ENCODE assay signal across 8 cellular contexts in genomic region chr1:45302505-45303331, GRCh38. TPM values are rescaled to one million over a fixed set of nuclear protein-coding genes. Genes with fewer than 3 reads are reported as not detected.
DNase-seq lines count a peak whose midpoint lies in the region; ATAC-seq and TF ChIP-seq lines count a peak whose summit lies in the region.

No MANE protein-coding gene starts in this region.

- H3K4me2 ChIP-seq in fibroblast of lung (ENCODE audit: extremely low read depth, insufficient read depth, low read length): peak overlapping the region; percentile 54

- H3K9ac ChIP-seq in ES-I3 (ENCODE audit: low read depth, low read length) (peak overlapping the region; percentile 81), fibroblast of lung (ENCODE audit: insufficient read depth, low read length) (peak overlapping the region; percentile 62)

- TF ChIP-seq CTCF in fibroblast of lung (conservative IDR thresholded peaks at IDR 0.05 in 1 of 2, IDR thresholded peaks at IDR 0.05 in 1 of 2; ENCODE audit: low read depth in 1 of 2, low read length in 2 of 2) (no peak), progenitor cell of endocrine pancreas (IDR thresholded peaks at IDR 0.05; ENCODE audit: unreplicated experiment) (no peak)

- H2AFZ ChIP-seq in fibroblast of lung (ENCODE audit: low read length): peak overlapping the region; percentile 55

- peak overlapping the region; percentile 68 for H3K27ac ChIP-seq in SJSA1
- peak overlapping the region; percentile 83 for H3K27ac ChIP-seq in fibroblast of lung (ENCODE audit: insufficient read depth, low read length)

- H3K36me3 ChIP-seq in ES-I3 (ENCODE audit: insufficient read depth, low read length): no peaks in the 10 kb centered on the region
- H3K36me3 ChIP-seq in SJSA1: no peaks in the 10 kb centered on the region
- H3K36me3 ChIP-seq in fibroblast of lung (ENCODE audit: control insufficient read depth, insufficient read depth, low read length): no peaks in the 10 kb centered on the region

- peaks cover 9% of the 10 kb centered on the region for H3K4me1 Mint-ChIP-seq in progenitor cell of endocrine pancreas (ENCODE audit: low read depth)

- H3K9me3 Mint-ChIP-seq in progenitor cell of endocrine pancreas (ENCODE audit: low read depth): no peaks in the 10 kb centered on the region

- no peaks in the 10 kb centered on the region for H3K79me2 ChIP-seq in fibroblast of lung (ENCODE audit: control insufficient read depth, insufficient read depth, low read length)

- H3K4me3 ChIP-seq in SJSA1: peak overlapping the region; percentile 75
- peak overlapping the region; percentile 56 to 72 (median 64) for H3K4me3 ChIP-seq in fibroblast of lung (replicated peaks in 1 of 4; ENCODE audit: control extremely low read depth in 1 of 4, insufficient read depth in 1 of 4, low read depth in 3 of 4, low read length in 4 of 4)

- H3K9me3 ChIP-seq in ES-I3 (ENCODE audit: control insufficient read depth, insufficient read depth, low read length) (no peaks in the 10 kb centered on the region), SJSA1 (replicated peaks) (no peaks in the 10 kb centered on the region), fibroblast of lung (ENCODE audit: control insufficient read depth, insufficient read depth, low read depth, low read length) (no peaks in the 10 kb centered on the region)

- peak overlapping the region; percentile 92 for H3K4me3 Mint-ChIP-seq in progenitor cell of endocrine pancreas (ENCODE audit: low read depth)

- H3K4me1 ChIP-seq in ES-I3 (ENCODE audit: insufficient read depth, low read length) (peaks cover 22% of the 10 kb centered on the region), SJSA1 (replicated peaks) (peaks cover 8% of the 10 kb centered on the region), fibroblast of lung (ENCODE audit: control insufficient read depth, extremely low read depth, insufficient read depth, low read length) (peaks cover 4% of the 10 kb centered on the region)

- H3K27me3 ChIP-seq in SJSA1 (replicated peaks): no peaks in the 10 kb centered on the region
- no peaks in the 10 kb centered on the region for H3K27me3 ChIP-seq in fibroblast of lung (ENCODE audit: control insufficient read depth, insufficient read depth, low read length)

- no peaks in the 10 kb centered on the region for H3K36me3 Mint-ChIP-seq in progenitor cell of endocrine pancreas (ENCODE audit: insufficient read depth)

- peaks cover 5% of the 10 kb centered on the region for H3K27me3 Mint-ChIP-seq in progenitor cell of endocrine pancreas

- ATAC-seq in GM21381 (IDR thresholded peaks at IDR 0.05; ENCODE audit: unreplicated experiment) (no peak), GM21423 (IDR thresholded peaks at IDR 0.05; ENCODE audit: unreplicated experiment) (no peak)

- H3K27ac Mint-ChIP-seq in progenitor cell of endocrine pancreas: peak overlapping the region; percentile 91

- no peaks in the 10 kb centered on the region for H4K20me1 ChIP-seq in fibroblast of lung (ENCODE audit: control insufficient read depth, extremely low read depth, insufficient read depth, low read length)

- DNase-seq in SJSA1 (ENCODE audit: low read depth in 1 of 2, low spot score in 2 of 2) (no peak), fibroblast of lung (ENCODE audit: low read depth in 2 of 2) (no peak), progenitor cell of endocrine pancreas (ENCODE audit: low spot score, unreplicated experiment) (no peak), UCSD-AML1 (lab: John Stamatoyannopoulos, UW; ENCODE audit: unreplicated experiment) (no peak), ureter (ENCODE audit: low spot score) (no peak)

RNA-seq across cellular contexts. Expression of gene HPDL, which starts 24.0 kb away (rescaled TPM):
- 0.18 TPM in 1 of 2 replicates, not detected in the other for total RNA-seq in SJSA1 (2014; rRNA removed; shearing (Covaris generic))
- total RNA-seq in fibroblast of lung (0.17 and 0.26 TPM in 2 replicates), progenitor cell of endocrine pancreas (2.4 and 3.6 TPM in 2 replicates), ureter (2.3 TPM)
- 0.17 and 0.30 TPM in 2 replicates for polyA plus RNA-seq in fibroblast of lung
- 0.41 and 0.69 TPM in 2 replicates for polyA plus RNA-seq in fibroblast of lung (2012)
- not detected in 2 replicates for polyA minus RNA-seq in fibroblast of lung (ENCODE audit: low replicate concordance)

RNA-seq across cellular contexts. Expression of gene TOE1, which starts 37.3 kb away (rescaled TPM):
- total RNA-seq in SJSA1 (2014; rRNA removed; shearing (Covaris generic)): 16.9 and 24.3 TPM in 2 replicates
- total RNA-seq in fibroblast of lung (10.0 and 12.1 TPM in 2 replicates), progenitor cell of endocrine pancreas (11.7 and 12.3 TPM in 2 replicates), ureter (11.8 TPM)
- 9.0 and 21.8 TPM in 2 replicates for polyA plus RNA-seq in fibroblast of lung
- polyA plus RNA-seq in fibroblast of lung (2012): 6.0 and 12.0 TPM in 2 replicates
- 20.8 and 42.7 TPM in 2 replicates for polyA minus RNA-seq in fibroblast of lung (ENCODE audit: low replicate concordance)

RNA-seq across cellular contexts. Expression of gene MUTYH, which starts 37.5 kb away (rescaled TPM):
- 28.2 and 29.7 TPM in 2 replicates for total RNA-seq in SJSA1 (2014; rRNA removed; shearing (Covaris generic))
- total RNA-seq in fibroblast of lung (15.7 and 17.5 TPM in 2 replicates), progenitor cell of endocrine pancreas (52.3 and 59.3 TPM in 2 replicates), ureter (34.2 TPM)
- 3.8 and 5.6 TPM in 2 replicates for polyA plus RNA-seq in fibroblast of lung
- 6.0 and 8.5 TPM in 2 replicates for polyA plus RNA-seq in fibroblast of lung (2012)
- polyA minus RNA-seq in fibroblast of lung (ENCODE audit: low replicate concordance): 10.2 and 19.1 TPM in 2 replicates
